In the genomic region with DNA sequence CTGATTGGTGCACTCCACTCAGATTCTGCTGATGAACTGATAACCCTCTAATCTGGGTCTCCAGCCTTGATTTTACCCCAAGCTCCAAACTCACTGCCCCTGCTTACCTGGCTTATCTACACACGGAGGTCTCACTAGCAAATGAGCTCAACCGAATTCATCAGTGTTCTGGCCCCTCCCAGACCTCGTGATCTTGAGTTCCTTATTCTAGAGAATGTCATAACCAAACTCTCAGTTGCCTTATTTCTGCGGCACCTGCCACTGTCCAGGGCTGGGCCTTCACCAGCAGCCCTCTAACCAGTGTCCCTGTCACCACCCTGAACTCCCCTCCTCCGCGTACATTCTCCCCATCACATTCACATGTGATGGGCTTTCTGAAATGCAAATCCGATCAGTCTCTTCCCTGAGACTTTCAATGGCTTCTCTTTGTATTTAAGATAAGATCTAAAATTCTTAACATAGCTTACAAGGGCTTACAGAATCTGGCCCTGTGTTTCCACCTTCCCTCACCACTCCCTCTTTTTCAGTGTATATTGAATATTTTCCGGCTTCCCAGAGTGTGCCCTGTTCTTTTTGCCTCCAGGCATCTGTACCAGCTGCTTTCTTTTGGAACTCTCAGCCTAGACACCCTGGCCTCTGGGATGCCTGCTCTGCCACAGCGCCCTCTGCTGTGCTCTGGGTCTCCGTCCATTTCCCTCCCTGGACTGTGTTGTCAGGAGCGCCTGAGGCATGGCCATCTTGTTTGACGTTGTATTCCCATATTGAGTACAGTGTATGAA, we compare ENCODE assay signal across 8 cellular contexts. TPM values are rescaled to one million over a fixed set of nuclear protein-coding genes. Genes with fewer than 3 reads are reported as not detected.
DNase-seq lines count a peak whose midpoint lies in the region; ATAC-seq and TF ChIP-seq lines count a peak whose summit lies in the region.

No MANE protein-coding gene starts in this region.

- TF ChIP-seq CTCF in right atrium auricular region (IDR thresholded peaks at IDR 0.05) = peak in 1 of 2 donors; percentile 65
- no peak for TF ChIP-seq CTCF in ovary (IDR thresholded peaks at IDR 0.05)

- H3K4me1 ChIP-seq in right atrium auricular region (peaks cover 0 to 33% of the 10 kb centered on the region in 2 donors), ovary (ENCODE audit: insufficient read depth) (peaks cover 1% of the 10 kb centered on the region)

- ATAC-seq in Right ventricle myocardium inferior (peak; percentile 34), HG02678 (IDR thresholded peaks at IDR 0.05; ENCODE audit: unreplicated experiment) (peak; percentile 35)

- peaks cover 8% of the 10 kb centered on the region for H3K36me3 ChIP-seq in right atrium auricular region
- no peaks in the 10 kb centered on the region for H3K36me3 ChIP-seq in ovary

- no peaks in the 10 kb centered on the region for H3K27me3 ChIP-seq in right atrium auricular region
- H3K27me3 ChIP-seq in ovary = no peaks in the 10 kb centered on the region

- TF ChIP-seq POLR2A in ovary (IDR thresholded peaks at IDR 0.05) = no peak

- H3K9me3 ChIP-seq in right atrium auricular region (no peaks in the 10 kb centered on the region), ovary (no peaks in the 10 kb centered on the region)

- H3K4me3 ChIP-seq in right atrium auricular region (no peak overlapping the region), ovary (no peak overlapping the region)

- DNase-seq in Right ventricle myocardium inferior (ENCODE audit: missing footprints) = peak; percentile 74
- no peak for DNase-seq in right atrium auricular region (ENCODE audit: low spot score)
- peak; percentile 14 for DNase-seq in NCI-H1694 treated with DMSO at 0.1 percent for 48 hours (lab: John Stamatoyannopoulos, UW)
- DNase-seq in activated T-cell treated with anti-CD3 and anti-CD28 coated beads for 4 hours = peak; percentile 38
- DNase-seq in fibroblast of peridontal ligament (ENCODE audit: extremely low read depth) = peak; percentile 42
- peak in 3 of 5 donors; percentile 18 to 39 (median 29) for DNase-seq in ovary
- DNase-seq in GM03348 (ENCODE audit: low spot score) = no peak

- TF ChIP-seq EP300 in ovary (IDR thresholded peaks at IDR 0.05) = no peak

- whole genome bisulfite sequencing in ovary, 3 donors = 89 to 93% (median 92%) methylated on average over 12 of the region's 12 CpGs

- intact Hi-C loops in Right ventricle myocardium inferior (cut with DNase I) (no loop called here), ovary (cut with DNase I) (no loop called here)

- H3K27ac ChIP-seq in right atrium auricular region (peak overlapping the region in 1 of 2 donors; percentile 9), ovary (no peak overlapping the region)

RNA-seq across cellular contexts. Expression of a gene that starts 31.1 kb away (rescaled TPM):
- total RNA-seq in Right ventricle myocardium inferior = 27.5 TPM
- total RNA-seq in right atrium auricular region = 10 to 100 TPM; 37.0 to 64.4 TPM
- 10 to 100 TPM; 29.5 to 53.7 (median 39.8) TPM for total RNA-seq in ovary
- 10 to 100 TPM; 17.5 to 40.8 TPM for polyA plus RNA-seq in ovary

Comparison
In these comparisons a context has a peak if more than half of its experiments do, and no peak if none do; other contexts are left out.
1. DNase-seq: peak in Right ventricle myocardium inferior (single experiment), NCI-H1694 treated with DMSO at 0.1 percent for 48 hours (single experiment), activated T-cell treated with anti-CD3 and anti-CD28 coated beads for 4 hours (single experiment), fibroblast of peridontal ligament (single experiment) and ovary (3 of 5); none in right atrium auricular region (single experiment) and GM03348 (single experiment).